1 cellular context compared by ENCODE assay signal in the genomic region with DNA sequence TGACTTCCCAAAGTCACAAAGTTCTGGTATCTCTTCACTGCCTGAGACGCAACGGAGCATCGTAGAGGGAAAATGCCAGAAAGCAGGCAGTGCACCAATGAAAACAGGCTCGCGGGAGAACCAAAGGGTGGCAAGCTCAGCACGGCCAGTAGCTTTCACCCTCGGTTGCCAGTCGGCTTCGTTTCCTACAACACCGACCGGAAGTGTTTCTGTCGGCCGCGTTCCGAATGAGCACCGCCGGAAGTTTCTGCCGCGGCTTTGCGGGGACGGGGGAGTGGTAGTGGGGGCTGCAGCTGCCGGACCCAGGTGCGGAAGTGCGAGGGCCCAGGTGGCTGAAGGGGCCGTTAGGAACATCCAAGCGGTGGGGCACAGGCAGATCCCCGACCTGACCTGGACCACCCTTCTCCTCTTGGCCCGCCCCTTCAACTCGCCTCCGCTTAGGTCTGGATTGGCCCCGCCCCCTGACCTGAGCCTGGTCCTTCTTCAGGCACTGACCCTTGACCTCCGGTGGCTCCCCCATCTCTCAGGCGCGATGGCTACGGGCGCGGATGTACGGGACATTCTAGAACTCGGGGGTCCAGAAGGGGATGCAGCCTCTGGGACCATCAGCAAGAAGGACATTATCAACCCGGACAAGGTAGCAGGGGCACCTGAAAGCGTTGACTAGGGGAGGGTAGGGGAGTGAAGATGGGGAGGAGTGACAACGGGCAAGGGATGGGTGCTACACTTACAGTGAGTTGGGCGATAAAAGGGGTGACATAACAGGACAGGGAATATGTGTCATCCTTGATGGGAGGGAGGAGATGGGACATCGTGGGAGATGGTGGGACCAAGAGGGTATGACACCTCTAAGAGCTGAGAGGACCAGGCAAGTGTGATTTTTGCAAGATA.
TF ChIP-seq lines count a peak whose summit lies in the region.

A gene with protein sequence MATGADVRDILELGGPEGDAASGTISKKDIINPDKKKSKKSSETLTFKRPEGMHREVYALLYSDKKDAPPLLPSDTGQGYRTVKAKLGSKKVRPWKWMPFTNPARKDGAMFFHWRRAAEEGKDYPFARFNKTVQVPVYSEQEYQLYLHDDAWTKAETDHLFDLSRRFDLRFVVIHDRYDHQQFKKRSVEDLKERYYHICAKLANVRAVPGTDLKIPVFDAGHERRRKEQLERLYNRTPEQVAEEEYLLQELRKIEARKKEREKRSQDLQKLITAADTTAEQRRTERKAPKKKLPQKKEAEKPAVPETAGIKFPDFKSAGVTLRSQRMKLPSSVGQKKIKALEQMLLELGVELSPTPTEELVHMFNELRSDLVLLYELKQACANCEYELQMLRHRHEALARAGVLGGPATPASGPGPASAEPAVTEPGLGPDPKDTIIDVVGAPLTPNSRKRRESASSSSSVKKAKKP (plus strand): TSS at position 250 of the 891 bp plus-strand sequence. CDS start 283 bp downstream, at position 533.

TF ChIP-seq in HepG2, 621 proteins besides CTCF, POLR2A, EP300 and RAD21 (continued from another document and continues in another):
- TF ChIP-seq, protein P1, sequence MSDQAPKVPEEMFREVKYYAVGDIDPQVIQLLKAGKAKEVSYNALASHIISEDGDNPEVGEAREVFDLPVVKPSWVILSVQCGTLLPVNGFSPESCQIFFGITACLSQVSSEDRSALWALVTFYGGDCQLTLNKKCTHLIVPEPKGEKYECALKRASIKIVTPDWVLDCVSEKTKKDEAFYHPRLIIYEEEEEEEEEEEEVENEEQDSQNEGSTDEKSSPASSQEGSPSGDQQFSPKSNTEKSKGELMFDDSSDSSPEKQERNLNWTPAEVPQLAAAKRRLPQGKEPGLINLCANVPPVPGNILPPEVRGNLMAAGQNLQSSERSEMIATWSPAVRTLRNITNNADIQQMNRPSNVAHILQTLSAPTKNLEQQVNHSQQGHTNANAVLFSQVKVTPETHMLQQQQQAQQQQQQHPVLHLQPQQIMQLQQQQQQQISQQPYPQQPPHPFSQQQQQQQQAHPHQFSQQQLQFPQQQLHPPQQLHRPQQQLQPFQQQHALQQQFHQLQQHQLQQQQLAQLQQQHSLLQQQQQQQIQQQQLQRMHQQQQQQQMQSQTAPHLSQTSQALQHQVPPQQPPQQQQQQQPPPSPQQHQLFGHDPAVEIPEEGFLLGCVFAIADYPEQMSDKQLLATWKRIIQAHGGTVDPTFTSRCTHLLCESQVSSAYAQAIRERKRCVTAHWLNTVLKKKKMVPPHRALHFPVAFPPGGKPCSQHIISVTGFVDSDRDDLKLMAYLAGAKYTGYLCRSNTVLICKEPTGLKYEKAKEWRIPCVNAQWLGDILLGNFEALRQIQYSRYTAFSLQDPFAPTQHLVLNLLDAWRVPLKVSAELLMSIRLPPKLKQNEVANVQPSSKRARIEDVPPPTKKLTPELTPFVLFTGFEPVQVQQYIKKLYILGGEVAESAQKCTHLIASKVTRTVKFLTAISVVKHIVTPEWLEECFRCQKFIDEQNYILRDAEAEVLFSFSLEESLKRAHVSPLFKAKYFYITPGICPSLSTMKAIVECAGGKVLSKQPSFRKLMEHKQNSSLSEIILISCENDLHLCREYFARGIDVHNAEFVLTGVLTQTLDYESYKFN (CRISPR knock-in tag; conservative IDR thresholded peaks at IDR 0.05) = peak; percentile 40; the same call in 1 of the 2 replicates
- TF ChIP-seq, protein P2, sequence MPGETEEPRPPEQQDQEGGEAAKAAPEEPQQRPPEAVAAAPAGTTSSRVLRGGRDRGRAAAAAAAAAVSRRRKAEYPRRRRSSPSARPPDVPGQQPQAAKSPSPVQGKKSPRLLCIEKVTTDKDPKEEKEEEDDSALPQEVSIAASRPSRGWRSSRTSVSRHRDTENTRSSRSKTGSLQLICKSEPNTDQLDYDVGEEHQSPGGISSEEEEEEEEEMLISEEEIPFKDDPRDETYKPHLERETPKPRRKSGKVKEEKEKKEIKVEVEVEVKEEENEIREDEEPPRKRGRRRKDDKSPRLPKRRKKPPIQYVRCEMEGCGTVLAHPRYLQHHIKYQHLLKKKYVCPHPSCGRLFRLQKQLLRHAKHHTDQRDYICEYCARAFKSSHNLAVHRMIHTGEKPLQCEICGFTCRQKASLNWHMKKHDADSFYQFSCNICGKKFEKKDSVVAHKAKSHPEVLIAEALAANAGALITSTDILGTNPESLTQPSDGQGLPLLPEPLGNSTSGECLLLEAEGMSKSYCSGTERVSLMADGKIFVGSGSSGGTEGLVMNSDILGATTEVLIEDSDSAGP (CRISPR knock-in tag; IDR thresholded peaks at IDR 0.05; ENCODE audit: borderline replicate concordance) = peak; percentile 96
- TF ChIP-seq JDP2 (CRISPR knock-in tag; IDR thresholded peaks at IDR 0.05; ENCODE audit: borderline replicate concordance) (no peak), HMG20B (CRISPR knock-in tag; conservative IDR thresholded peaks at IDR 0.05) (no peak), ZNF713 (CRISPR knock-in tag; IDR thresholded peaks at IDR 0.05) (peak; percentile 29; the same call in 1 of the 2 replicates), NCOA1 (CRISPR knock-in tag; IDR thresholded peaks at IDR 0.05) (peak; percentile 61; the same call in 1 of the 2 replicates), ZFX (CRISPR knock-in tag; IDR thresholded peaks at IDR 0.05; ENCODE audit: low read depth) (peak; percentile 79), ZNF33A (CRISPR knock-in tag; IDR thresholded peaks at IDR 0.05; ENCODE audit: borderline replicate concordance) (no peak), ZNF792 (CRISPR knock-in tag; IDR thresholded peaks at IDR 0.05) (peak; percentile 93), ZNF282 (IDR thresholded peaks at IDR 0.05; ENCODE audit: partially characterized antibody) (no peak), SOX5 (CRISPR knock-in tag; IDR thresholded peaks at IDR 0.05; ENCODE audit: borderline replicate concordance) (no peak), ZNF430 (CRISPR knock-in tag; IDR thresholded peaks at IDR 0.05) (0 out of 2 replicates have a peak, but pooled peaks have one; percentile 62), NPAS2 (CRISPR knock-in tag; IDR thresholded peaks at IDR 0.05; ENCODE audit: borderline replicate concordance) (no peak)
- TF ChIP-seq, protein P3, sequence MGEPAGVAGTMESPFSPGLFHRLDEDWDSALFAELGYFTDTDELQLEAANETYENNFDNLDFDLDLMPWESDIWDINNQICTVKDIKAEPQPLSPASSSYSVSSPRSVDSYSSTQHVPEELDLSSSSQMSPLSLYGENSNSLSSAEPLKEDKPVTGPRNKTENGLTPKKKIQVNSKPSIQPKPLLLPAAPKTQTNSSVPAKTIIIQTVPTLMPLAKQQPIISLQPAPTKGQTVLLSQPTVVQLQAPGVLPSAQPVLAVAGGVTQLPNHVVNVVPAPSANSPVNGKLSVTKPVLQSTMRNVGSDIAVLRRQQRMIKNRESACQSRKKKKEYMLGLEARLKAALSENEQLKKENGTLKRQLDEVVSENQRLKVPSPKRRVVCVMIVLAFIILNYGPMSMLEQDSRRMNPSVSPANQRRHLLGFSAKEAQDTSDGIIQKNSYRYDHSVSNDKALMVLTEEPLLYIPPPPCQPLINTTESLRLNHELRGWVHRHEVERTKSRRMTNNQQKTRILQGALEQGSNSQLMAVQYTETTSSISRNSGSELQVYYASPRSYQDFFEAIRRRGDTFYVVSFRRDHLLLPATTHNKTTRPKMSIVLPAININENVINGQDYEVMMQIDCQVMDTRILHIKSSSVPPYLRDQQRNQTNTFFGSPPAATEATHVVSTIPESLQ (CRISPR knock-in tag; conservative IDR thresholded peaks at IDR 0.05) = no peak
- TF ChIP-seq, protein P4, sequence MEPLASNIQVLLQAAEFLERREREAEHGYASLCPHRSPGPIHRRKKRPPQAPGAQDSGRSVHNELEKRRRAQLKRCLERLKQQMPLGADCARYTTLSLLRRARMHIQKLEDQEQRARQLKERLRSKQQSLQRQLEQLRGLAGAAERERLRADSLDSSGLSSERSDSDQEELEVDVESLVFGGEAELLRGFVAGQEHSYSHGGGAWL (CRISPR knock-in tag; IDR thresholded peaks at IDR 0.05) = peak; percentile 77
- TF ChIP-seq, protein P5, sequence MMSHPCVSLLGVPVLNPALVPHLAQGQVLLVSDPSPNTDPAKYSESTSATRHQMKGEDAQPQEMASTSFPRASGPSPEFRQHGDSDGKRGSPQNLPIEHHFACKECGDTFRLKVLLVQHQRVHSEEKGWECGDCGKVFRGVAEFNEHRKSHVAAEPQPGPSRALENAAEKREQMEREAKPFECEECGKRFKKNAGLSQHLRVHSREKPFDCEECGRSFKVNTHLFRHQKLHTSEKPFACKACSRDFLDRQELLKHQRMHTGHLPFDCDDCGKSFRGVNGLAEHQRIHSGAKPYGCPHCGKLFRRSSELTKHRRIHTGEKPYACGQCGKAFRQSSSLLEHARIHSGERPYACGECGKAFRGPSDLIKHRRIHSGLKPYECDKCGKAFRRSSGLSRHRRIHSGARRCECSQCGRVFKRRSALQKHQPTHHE (CRISPR knock-in tag; IDR thresholded peaks at IDR 0.05; ENCODE audit: borderline replicate concordance) = peak; percentile 86
- TF ChIP-seq, protein P6, sequence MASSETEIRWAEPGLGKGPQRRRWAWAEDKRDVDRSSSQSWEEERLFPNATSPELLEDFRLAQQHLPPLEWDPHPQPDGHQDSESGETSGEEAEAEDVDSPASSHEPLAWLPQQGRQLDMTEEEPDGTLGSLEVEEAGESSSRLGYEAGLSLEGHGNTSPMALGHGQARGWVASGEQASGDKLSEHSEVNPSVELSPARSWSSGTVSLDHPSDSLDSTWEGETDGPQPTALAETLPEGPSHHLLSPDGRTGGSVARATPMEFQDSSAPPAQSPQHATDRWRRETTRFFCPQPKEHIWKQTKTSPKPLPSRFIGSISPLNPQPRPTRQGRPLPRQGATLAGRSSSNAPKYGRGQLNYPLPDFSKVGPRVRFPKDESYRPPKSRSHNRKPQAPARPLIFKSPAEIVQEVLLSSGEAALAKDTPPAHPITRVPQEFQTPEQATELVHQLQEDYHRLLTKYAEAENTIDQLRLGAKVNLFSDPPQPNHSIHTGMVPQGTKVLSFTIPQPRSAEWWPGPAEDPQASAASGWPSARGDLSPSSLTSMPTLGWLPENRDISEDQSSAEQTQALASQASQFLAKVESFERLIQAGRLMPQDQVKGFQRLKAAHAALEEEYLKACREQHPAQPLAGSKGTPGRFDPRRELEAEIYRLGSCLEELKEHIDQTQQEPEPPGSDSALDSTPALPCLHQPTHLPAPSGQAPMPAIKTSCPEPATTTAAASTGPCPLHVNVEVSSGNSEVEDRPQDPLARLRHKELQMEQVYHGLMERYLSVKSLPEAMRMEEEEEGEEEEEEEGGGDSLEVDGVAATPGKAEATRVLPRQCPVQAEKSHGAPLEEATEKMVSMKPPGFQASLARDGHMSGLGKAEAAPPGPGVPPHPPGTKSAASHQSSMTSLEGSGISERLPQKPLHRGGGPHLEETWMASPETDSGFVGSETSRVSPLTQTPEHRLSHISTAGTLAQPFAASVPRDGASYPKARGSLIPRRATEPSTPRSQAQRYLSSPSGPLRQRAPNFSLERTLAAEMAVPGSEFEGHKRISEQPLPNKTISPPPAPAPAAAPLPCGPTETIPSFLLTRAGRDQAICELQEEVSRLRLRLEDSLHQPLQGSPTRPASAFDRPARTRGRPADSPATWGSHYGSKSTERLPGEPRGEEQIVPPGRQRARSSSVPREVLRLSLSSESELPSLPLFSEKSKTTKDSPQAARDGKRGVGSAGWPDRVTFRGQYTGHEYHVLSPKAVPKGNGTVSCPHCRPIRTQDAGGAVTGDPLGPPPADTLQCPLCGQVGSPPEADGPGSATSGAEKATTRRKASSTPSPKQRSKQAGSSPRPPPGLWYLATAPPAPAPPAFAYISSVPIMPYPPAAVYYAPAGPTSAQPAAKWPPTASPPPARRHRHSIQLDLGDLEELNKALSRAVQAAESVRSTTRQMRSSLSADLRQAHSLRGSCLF (CRISPR knock-in tag; IDR thresholded peaks at IDR 0.05; ENCODE audit: borderline replicate concordance) = no peak; the same call in 1 of the 2 replicates
- TF ChIP-seq, protein P7, sequence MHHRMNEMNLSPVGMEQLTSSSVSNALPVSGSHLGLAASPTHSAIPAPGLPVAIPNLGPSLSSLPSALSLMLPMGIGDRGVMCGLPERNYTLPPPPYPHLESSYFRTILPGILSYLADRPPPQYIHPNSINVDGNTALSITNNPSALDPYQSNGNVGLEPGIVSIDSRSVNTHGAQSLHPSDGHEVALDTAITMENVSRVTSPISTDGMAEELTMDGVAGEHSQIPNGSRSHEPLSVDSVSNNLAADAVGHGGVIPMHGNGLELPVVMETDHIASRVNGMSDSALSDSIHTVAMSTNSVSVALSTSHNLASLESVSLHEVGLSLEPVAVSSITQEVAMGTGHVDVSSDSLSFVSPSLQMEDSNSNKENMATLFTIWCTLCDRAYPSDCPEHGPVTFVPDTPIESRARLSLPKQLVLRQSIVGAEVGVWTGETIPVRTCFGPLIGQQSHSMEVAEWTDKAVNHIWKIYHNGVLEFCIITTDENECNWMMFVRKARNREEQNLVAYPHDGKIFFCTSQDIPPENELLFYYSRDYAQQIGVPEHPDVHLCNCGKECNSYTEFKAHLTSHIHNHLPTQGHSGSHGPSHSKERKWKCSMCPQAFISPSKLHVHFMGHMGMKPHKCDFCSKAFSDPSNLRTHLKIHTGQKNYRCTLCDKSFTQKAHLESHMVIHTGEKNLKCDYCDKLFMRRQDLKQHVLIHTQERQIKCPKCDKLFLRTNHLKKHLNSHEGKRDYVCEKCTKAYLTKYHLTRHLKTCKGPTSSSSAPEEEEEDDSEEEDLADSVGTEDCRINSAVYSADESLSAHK (CRISPR knock-in tag; IDR thresholded peaks at IDR 0.05; ENCODE audit: borderline replicate concordance) = no peak
- TF ChIP-seq, protein P8, sequence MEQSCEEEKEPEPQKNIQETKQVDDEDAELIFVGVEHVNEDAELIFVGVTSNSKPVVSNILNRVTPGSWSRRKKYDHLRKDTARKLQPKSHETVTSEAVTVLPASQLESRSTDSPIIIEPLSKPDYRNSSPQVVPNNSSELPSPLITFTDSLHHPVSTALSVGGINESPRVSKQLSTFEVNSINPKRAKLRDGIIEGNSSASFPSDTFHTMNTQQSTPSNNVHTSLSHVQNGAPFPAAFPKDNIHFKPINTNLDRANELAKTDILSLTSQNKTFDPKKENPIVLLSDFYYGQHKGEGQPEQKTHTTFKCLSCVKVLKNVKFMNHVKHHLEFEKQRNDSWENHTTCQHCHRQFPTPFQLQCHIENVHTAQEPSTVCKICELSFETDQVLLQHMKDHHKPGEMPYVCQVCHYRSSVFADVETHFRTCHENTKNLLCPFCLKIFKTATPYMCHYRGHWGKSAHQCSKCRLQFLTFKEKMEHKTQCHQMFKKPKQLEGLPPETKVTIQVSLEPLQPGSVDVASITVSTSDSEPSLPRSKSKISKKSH (CRISPR knock-in tag; IDR thresholded peaks at IDR 0.05; ENCODE audit: borderline replicate concordance) = peak; percentile 93; the same call in 1 of the 2 replicates
- TF ChIP-seq, protein P9, sequence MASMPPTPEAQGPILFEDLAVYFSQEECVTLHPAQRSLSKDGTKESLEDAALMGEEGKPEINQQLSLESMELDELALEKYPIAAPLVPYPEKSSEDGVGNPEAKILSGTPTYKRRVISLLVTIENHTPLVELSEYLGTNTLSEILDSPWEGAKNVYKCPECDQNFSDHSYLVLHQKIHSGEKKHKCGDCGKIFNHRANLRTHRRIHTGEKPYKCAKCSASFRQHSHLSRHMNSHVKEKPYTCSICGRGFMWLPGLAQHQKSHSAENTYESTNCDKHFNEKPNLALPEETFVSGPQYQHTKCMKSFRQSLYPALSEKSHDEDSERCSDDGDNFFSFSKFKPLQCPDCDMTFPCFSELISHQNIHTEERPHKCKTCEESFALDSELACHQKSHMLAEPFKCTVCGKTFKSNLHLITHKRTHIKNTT (CRISPR knock-in tag; IDR thresholded peaks at IDR 0.05) = peak; percentile 64; the same call in 1 of the 2 replicates
- TF ChIP-seq, protein P10, sequence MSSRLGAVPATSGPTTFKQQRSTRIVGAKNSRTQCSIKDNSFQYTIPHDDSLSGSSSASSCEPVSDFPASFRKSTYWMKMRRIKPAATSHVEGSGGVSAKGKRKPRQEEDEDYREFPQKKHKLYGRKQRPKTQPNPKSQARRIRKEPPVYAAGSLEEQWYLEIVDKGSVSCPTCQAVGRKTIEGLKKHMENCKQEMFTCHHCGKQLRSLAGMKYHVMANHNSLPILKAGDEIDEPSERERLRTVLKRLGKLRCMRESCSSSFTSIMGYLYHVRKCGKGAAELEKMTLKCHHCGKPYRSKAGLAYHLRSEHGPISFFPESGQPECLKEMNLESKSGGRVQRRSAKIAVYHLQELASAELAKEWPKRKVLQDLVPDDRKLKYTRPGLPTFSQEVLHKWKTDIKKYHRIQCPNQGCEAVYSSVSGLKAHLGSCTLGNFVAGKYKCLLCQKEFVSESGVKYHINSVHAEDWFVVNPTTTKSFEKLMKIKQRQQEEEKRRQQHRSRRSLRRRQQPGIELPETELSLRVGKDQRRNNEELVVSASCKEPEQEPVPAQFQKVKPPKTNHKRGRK (CRISPR knock-in tag; IDR thresholded peaks at IDR 0.05) = 0 out of 2 replicates have a peak, but pooled peaks have one; percentile 3
